1 cellular context compared by ENCODE assay signal in genomic region chr16:87581867-87582220, GRCh38.
A peak's percentile ranks its signal among the peaks of the same experiment; 100 is the strongest.
TF ChIP-seq lines count a peak whose summit lies in the region.

No MANE protein-coding gene starts in this region.

TF ChIP-seq in K562, 482 proteins besides CTCF, POLR2A, EP300 and RAD21 (continued from another document and continues in another):
- TF ChIP-seq, protein P1, sequence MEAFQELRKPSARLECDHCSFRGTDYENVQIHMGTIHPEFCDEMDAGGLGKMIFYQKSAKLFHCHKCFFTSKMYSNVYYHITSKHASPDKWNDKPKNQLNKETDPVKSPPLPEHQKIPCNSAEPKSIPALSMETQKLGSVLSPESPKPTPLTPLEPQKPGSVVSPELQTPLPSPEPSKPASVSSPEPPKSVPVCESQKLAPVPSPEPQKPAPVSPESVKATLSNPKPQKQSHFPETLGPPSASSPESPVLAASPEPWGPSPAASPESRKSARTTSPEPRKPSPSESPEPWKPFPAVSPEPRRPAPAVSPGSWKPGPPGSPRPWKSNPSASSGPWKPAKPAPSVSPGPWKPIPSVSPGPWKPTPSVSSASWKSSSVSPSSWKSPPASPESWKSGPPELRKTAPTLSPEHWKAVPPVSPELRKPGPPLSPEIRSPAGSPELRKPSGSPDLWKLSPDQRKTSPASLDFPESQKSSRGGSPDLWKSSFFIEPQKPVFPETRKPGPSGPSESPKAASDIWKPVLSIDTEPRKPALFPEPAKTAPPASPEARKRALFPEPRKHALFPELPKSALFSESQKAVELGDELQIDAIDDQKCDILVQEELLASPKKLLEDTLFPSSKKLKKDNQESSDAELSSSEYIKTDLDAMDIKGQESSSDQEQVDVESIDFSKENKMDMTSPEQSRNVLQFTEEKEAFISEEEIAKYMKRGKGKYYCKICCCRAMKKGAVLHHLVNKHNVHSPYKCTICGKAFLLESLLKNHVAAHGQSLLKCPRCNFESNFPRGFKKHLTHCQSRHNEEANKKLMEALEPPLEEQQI (IDR thresholded peaks at IDR 0.05): no peak
- TF ChIP-seq ZNF217 (CRISPR knock-in tag; IDR thresholded peaks at IDR 0.05): no peak
- no peak for TF ChIP-seq ZSCAN32 (CRISPR knock-in tag; IDR thresholded peaks at IDR 0.05)
- TF ChIP-seq EZH2 (IDR thresholded peaks at IDR 0.05; ENCODE audit: borderline replicate concordance, low read depth, low read length): no peak
- no peak for TF ChIP-seq ZNF318 (IDR thresholded peaks at IDR 0.05; ENCODE audit: borderline replicate concordance in 1 of 2, low read depth in 1 of 2)
- no peak for TF ChIP-seq SRSF7 (optimal IDR thresholded peaks at IDR 0.05; ENCODE audit: low read depth, low read length)
- TF ChIP-seq ATF3 (IDR thresholded peaks at IDR 0.05): peak; percentile 83
- TF ChIP-seq ATF3 (CRISPR knock-in tag; conservative IDR thresholded peaks at IDR 0.05): 0 out of 2 replicates have a peak, but pooled peaks have one; percentile 52
- no peak for TF ChIP-seq SRSF9 (IDR thresholded peaks at IDR 0.05; ENCODE audit: borderline replicate concordance, low read depth, low read length)
- TF ChIP-seq ARID1B (IDR thresholded peaks at IDR 0.05): 0 out of 2 replicates have a peak, but pooled peaks have one; percentile 25
- no peak for TF ChIP-seq EGR1 (conservative IDR thresholded peaks at IDR 0.05)
- TF ChIP-seq, protein P2, sequence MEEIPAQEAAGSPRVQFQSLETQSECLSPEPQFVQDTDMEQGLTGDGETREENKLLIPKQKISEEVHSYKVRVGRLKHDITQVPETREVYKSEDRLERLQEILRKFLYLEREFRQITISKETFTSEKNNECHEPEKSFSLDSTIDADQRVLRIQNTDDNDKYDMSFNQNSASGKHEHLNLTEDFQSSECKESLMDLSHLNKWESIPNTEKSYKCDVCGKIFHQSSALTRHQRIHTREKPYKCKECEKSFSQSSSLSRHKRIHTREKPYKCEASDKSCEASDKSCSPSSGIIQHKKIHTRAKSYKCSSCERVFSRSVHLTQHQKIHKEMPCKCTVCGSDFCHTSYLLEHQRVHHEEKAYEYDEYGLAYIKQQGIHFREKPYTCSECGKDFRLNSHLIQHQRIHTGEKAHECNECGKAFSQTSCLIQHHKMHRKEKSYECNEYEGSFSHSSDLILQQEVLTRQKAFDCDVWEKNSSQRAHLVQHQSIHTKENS (CRISPR knock-in tag; IDR thresholded peaks at IDR 0.05): no peak
- TF ChIP-seq RUNX1 (IDR thresholded peaks at IDR 0.05; ENCODE audit: low read depth): no peak
- no peak for TF ChIP-seq ZBED1 (IDR thresholded peaks at IDR 0.05)
- TF ChIP-seq NR4A1 (CRISPR knock-in tag; IDR thresholded peaks at IDR 0.05): no peak
- no peak for TF ChIP-seq NR4A1 (tag; IDR thresholded peaks at IDR 0.05)
- TF ChIP-seq ZFP36 (IDR thresholded peaks at IDR 0.05; ENCODE audit: low read depth, low read length, partially characterized antibody): peak; percentile 23
- TF ChIP-seq FIP1L1 (IDR thresholded peaks at IDR 0.05; ENCODE audit: low read depth, low read length, poor library complexity, severe bottlenecking): no peak
- no peak for TF ChIP-seq ZSCAN29 (IDR thresholded peaks at IDR 0.05)
- TF ChIP-seq NR2C2 (CRISPR knock-in tag; IDR thresholded peaks at IDR 0.05): no peak
- peak; percentile 36; the same call in 1 of the 2 replicates for TF ChIP-seq NR2C2 (tag; IDR thresholded peaks at IDR 0.05)
- no peak for TF ChIP-seq AFF1 (IDR thresholded peaks at IDR 0.05; ENCODE audit: low read depth in 1 of 2, partially characterized antibody in 2 of 2)
- peak; percentile 27; the same call in 1 of the 2 replicates for TF ChIP-seq ZNF316 (IDR thresholded peaks at IDR 0.05)
- no peak for TF ChIP-seq MEF2A (IDR thresholded peaks at IDR 0.05; ENCODE audit: control insufficient read depth, low read depth, low read length)
- no peak for TF ChIP-seq NR3C1 (CRISPR knock-in tag; IDR thresholded peaks at IDR 0.05)
- no peak for TF ChIP-seq ZHX1 (conservative IDR thresholded peaks at IDR 0.05; ENCODE audit: low read length)
- TF ChIP-seq, protein P3, sequence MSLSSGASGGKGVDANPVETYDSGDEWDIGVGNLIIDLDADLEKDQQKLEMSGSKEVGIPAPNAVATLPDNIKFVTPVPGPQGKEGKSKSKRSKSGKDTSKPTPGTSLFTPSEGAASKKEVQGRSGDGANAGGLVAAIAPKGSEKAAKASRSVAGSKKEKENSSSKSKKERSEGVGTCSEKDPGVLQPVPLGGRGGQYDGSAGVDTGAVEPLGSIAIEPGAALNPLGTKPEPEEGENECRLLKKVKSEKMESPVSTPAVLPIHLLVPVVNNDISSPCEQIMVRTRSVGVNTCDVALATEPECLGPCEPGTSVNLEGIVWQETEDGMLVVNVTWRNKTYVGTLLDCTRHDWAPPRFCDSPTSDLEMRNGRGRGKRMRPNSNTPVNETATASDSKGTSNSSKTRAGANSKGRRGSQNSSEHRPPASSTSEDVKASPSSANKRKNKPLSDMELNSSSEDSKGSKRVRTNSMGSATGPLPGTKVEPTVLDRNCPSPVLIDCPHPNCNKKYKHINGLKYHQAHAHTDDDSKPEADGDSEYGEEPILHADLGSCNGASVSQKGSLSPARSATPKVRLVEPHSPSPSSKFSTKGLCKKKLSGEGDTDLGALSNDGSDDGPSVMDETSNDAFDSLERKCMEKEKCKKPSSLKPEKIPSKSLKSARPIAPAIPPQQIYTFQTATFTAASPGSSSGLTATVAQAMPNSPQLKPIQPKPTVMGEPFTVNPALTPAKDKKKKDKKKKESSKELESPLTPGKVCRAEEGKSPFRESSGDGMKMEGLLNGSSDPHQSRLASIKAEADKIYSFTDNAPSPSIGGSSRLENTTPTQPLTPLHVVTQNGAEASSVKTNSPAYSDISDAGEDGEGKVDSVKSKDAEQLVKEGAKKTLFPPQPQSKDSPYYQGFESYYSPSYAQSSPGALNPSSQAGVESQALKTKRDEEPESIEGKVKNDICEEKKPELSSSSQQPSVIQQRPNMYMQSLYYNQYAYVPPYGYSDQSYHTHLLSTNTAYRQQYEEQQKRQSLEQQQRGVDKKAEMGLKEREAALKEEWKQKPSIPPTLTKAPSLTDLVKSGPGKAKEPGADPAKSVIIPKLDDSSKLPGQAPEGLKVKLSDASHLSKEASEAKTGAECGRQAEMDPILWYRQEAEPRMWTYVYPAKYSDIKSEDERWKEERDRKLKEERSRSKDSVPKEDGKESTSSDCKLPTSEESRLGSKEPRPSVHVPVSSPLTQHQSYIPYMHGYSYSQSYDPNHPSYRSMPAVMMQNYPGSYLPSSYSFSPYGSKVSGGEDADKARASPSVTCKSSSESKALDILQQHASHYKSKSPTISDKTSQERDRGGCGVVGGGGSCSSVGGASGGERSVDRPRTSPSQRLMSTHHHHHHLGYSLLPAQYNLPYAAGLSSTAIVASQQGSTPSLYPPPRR (CRISPR knock-in tag; IDR thresholded peaks at IDR 0.05; ENCODE audit: borderline replicate concordance): no peak
